11 cellular contexts compared by ENCODE assay signal in the genomic region with DNA sequence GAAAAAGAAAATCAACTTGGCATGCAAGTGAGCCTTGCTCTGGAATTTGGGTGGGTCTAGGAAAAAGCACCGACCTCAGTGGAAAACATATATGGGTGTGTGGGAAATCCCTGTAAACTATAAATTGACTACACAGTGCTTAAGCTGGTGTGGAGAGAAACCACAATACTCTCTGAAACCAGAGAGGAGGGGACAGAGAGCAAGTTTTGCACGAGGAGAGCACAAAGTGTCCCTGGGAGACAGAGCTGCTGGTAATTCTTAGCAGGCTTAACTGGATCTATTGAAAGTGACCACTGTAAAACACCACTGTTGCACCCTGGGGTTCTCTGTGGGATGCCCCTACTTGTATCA. TPM values are rescaled to one million over a fixed set of nuclear protein-coding genes. Genes with fewer than 3 reads are reported as not detected.
A peak's percentile ranks its signal among the peaks of the same experiment; 100 is the strongest.
DNase-seq lines count a peak whose midpoint lies in the region; ATAC-seq and TF ChIP-seq lines count a peak whose summit lies in the region.
"Had no signal": no experiment of that assay in that cellular context is flagged by ENCODE, and none has a peak within 500 bp of the region (broad histone marks: within the 10 kb centered on the region; RNA-seq: fewer than 3 reads in every experiment).

No MANE protein-coding gene starts in this region.

- DNase-seq in osteocyte (ENCODE audit: extremely low spot score, unreplicated experiment) (no peak), NCI-H510A (lab: John Stamatoyannopoulos, UW) (no peak), hippocampal formation (lab: John Stamatoyannopoulos, UW) (no peak), NCI-H1092 treated with DMSO at 0.1 percent for 48 hours (lab: John Stamatoyannopoulos, UW) (no peak)
- DNase-seq in activated effector memory CD4-positive, alpha-beta T cell treated with anti-CD3 and anti-CD28 coated beads, Interleukin-2, amount 50 U/mL, for 16 hours: no peak
- DNase-seq: NCI-H2171 had no signal

- peaks cover 46% of the 10 kb centered on the region for H3K4me1 Mint-ChIP-seq in osteocyte (ENCODE audit: unreplicated experiment)
- H3K4me1 Mint-ChIP-seq: memory B cell had no signal

- H3K4me3 Mint-ChIP-seq in osteocyte (ENCODE audit: unreplicated experiment): no peak overlapping the region
- H3K4me3 Mint-ChIP-seq: activated naive CD4-positive, alpha-beta T cell treated with anti-CD3 and anti-CD28 coated beads, Interleukin-2, amount 50 U/mL, for 24 hours; memory B cell had no signal

- no peaks in the 10 kb centered on the region for H3K27me3 Mint-ChIP-seq in osteocyte (ENCODE audit: unreplicated experiment)
- H3K27me3 Mint-ChIP-seq: activated naive CD4-positive, alpha-beta T cell treated with anti-CD3 and anti-CD28 coated beads, Interleukin-2, amount 50 U/mL, for 24 hours; memory B cell had no signal

- H3K9me3 Mint-ChIP-seq in osteocyte (ENCODE audit: unreplicated experiment): no peaks in the 10 kb centered on the region
- H3K9me3 Mint-ChIP-seq: memory B cell had no signal

- no peaks in the 10 kb centered on the region for H3K36me3 Mint-ChIP-seq in osteocyte (ENCODE audit: unreplicated experiment)
- H3K36me3 Mint-ChIP-seq: activated naive CD4-positive, alpha-beta T cell treated with anti-CD3 and anti-CD28 coated beads, Interleukin-2, amount 50 U/mL, for 24 hours; memory B cell had no signal

- H3K27ac Mint-ChIP-seq in osteocyte (ENCODE audit: unreplicated experiment): peak overlapping the region; percentile 83
- H3K27ac Mint-ChIP-seq: memory B cell had no signal

- ATAC-seq in GM18909 (IDR thresholded peaks at IDR 0.05; ENCODE audit: poor library complexity, unreplicated experiment): peak; percentile 76
- ATAC-seq in GM21825 (IDR thresholded peaks at IDR 0.05; ENCODE audit: unreplicated experiment): peak; percentile 81
- ATAC-seq in HG03521 (IDR thresholded peaks at IDR 0.05; ENCODE audit: unreplicated experiment): peak; percentile 56

- peak; percentile 21 for TF ChIP-seq CTCF in osteocyte (IDR thresholded peaks at IDR 0.05)

RNA-seq across cellular contexts. Expression of gene KCNJ15, which starts 12.8 kb away (rescaled TPM):
- total RNA-seq in osteocyte: 0.34 and 0.51 TPM in 2 replicates
